Comparison of ENCODE assay signal across 1 cellular context in the genomic region with DNA sequence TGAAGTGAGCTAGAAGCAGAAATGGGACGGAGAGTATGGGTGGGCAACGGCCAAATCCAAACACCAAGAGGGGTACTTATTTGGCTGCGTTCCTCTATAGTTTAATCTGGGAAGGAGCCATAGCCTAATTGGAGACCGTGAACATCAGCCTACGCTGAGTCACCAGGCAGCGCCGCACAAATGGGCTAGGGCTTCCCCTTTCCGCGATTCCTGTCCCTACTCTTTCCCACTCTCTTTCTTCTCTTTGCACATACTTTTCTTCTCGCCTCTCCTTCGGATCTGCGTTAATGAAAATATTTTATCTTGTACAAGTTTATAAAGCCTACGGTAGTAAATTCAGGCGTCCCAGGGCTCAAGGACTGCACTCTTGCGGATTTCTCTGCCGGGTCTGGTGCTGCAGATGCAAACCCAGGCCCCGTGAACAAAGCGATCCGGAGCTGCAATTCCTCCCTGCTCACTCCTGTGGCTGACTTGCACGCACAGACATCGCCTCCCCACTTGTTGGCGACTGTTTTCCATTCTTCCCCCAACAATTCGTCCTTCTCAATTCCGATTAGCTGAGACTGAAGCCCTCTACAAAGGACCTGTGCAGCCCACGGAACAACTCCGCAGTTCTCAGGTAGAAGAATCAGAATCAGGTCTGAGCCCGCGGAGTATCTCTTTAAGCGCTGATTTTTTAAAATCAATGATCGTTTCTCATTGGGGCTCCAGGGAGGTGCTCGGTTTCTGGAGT.
TF ChIP-seq lines count a peak whose summit lies in the region.

No MANE protein-coding gene starts in this region.

TF ChIP-seq in HEK293, 187 proteins besides CTCF, POLR2A, EP300 and RAD21 (continued from another document):
- TF ChIP-seq, protein P1, sequence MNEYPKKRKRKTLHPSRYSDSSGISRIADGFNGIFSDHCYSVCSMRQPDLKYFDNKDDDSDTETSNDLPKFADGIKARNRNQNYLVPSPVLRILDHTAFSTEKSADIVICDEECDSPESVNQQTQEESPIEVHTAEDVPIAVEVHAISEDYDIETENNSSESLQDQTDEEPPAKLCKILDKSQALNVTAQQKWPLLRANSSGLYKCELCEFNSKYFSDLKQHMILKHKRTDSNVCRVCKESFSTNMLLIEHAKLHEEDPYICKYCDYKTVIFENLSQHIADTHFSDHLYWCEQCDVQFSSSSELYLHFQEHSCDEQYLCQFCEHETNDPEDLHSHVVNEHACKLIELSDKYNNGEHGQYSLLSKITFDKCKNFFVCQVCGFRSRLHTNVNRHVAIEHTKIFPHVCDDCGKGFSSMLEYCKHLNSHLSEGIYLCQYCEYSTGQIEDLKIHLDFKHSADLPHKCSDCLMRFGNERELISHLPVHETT (tag by site-specific recombination; IDR thresholded peaks at IDR 0.05): no peak
- TF ChIP-seq ZNF394 (tag by site-specific recombination; IDR thresholded peaks at IDR 0.05; ENCODE audit: borderline replicate concordance): peak; percentile 31; the same call in 1 of the 2 replicates
- TF ChIP-seq, protein P2, sequence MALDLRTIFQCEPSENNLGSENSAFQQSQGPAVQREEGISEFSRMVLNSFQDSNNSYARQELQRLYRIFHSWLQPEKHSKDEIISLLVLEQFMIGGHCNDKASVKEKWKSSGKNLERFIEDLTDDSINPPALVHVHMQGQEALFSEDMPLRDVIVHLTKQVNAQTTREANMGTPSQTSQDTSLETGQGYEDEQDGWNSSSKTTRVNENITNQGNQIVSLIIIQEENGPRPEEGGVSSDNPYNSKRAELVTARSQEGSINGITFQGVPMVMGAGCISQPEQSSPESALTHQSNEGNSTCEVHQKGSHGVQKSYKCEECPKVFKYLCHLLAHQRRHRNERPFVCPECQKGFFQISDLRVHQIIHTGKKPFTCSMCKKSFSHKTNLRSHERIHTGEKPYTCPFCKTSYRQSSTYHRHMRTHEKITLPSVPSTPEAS (tag by site-specific recombination; IDR thresholded peaks at IDR 0.05): no peak
- TF ChIP-seq, protein P3, sequence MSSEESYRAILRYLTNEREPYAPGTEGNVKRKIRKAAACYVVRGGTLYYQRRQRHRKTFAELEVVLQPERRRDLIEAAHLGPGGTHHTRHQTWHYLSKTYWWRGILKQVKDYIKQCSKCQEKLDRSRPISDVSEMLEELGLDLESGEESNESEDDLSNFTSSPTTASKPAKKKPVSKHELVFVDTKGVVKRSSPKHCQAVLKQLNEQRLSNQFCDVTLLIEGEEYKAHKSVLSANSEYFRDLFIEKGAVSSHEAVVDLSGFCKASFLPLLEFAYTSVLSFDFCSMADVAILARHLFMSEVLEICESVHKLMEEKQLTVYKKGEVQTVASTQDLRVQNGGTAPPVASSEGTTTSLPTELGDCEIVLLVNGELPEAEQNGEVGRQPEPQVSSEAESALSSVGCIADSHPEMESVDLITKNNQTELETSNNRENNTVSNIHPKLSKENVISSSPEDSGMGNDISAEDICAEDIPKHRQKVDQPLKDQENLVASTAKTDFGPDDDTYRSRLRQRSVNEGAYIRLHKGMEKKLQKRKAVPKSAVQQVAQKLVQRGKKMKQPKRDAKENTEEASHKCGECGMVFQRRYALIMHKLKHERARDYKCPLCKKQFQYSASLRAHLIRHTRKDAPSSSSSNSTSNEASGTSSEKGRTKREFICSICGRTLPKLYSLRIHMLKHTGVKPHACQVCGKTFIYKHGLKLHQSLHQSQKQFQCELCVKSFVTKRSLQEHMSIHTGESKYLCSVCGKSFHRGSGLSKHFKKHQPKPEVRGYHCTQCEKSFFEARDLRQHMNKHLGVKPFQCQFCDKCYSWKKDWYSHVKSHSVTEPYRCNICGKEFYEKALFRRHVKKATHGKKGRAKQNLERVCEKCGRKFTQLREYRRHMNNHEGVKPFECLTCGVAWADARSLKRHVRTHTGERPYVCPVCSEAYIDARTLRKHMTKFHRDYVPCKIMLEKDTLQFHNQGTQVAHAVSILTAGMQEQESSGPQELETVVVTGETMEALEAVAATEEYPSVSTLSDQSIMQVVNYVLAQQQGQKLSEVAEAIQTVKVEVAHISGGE (tag by site-specific recombination; conservative IDR thresholded peaks at IDR 0.05; ENCODE audit: low read depth): peak; percentile 37; the same call in 1 of the 2 replicates
- no peak for TF ChIP-seq ZNF248 (tag by site-specific recombination; IDR thresholded peaks at IDR 0.05)
- peak; percentile 18; the same call in 1 of the 2 replicates for TF ChIP-seq ZBTB44 (tag by site-specific recombination; IDR thresholded peaks at IDR 0.05)
- TF ChIP-seq ZNF707 (tag by site-specific recombination; IDR thresholded peaks at IDR 0.05): no peak
- TF ChIP-seq, protein P4, sequence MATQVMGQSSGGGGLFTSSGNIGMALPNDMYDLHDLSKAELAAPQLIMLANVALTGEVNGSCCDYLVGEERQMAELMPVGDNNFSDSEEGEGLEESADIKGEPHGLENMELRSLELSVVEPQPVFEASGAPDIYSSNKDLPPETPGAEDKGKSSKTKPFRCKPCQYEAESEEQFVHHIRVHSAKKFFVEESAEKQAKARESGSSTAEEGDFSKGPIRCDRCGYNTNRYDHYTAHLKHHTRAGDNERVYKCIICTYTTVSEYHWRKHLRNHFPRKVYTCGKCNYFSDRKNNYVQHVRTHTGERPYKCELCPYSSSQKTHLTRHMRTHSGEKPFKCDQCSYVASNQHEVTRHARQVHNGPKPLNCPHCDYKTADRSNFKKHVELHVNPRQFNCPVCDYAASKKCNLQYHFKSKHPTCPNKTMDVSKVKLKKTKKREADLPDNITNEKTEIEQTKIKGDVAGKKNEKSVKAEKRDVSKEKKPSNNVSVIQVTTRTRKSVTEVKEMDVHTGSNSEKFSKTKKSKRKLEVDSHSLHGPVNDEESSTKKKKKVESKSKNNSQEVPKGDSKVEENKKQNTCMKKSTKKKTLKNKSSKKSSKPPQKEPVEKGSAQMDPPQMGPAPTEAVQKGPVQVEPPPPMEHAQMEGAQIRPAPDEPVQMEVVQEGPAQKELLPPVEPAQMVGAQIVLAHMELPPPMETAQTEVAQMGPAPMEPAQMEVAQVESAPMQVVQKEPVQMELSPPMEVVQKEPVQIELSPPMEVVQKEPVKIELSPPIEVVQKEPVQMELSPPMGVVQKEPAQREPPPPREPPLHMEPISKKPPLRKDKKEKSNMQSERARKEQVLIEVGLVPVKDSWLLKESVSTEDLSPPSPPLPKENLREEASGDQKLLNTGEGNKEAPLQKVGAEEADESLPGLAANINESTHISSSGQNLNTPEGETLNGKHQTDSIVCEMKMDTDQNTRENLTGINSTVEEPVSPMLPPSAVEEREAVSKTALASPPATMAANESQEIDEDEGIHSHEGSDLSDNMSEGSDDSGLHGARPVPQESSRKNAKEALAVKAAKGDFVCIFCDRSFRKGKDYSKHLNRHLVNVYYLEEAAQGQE (tag by site-specific recombination; IDR thresholded peaks at IDR 0.05): 0 out of 2 replicates have a peak, but pooled peaks have one; percentile 23
- TF ChIP-seq, protein P5, sequence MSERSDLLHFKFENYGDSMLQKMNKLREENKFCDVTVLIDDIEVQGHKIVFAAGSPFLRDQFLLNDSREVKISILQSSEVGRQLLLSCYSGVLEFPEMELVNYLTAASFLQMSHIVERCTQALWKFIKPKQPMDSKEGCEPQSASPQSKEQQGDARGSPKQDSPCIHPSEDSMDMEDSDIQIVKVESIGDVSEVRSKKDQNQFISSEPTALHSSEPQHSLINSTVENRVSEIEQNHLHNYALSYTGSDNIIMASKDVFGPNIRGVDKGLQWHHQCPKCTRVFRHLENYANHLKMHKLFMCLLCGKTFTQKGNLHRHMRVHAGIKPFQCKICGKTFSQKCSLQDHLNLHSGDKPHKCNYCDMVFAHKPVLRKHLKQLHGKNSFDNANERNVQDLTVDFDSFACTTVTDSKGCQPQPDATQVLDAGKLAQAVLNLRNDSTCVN (tag by site-specific recombination; optimal IDR thresholded peaks at IDR 0.05): peak; percentile 27
- peak; percentile 99 for TF ChIP-seq SCRT2 (tag by site-specific recombination; IDR thresholded peaks at IDR 0.05)
- 0 out of 2 replicates have a peak, but pooled peaks have one; percentile 33 for TF ChIP-seq ZXDB (tag by site-specific recombination; IDR thresholded peaks at IDR 0.05)
- TF ChIP-seq ZNF138 (tag by site-specific recombination; IDR thresholded peaks at IDR 0.05; ENCODE audit: borderline replicate concordance): no peak
- peak; percentile 83; the same call in 1 of the 2 replicates for TF ChIP-seq ZBTB48 (tag by site-specific recombination; IDR thresholded peaks at IDR 0.05)
- TF ChIP-seq ZNF239 (tag by site-specific recombination; IDR thresholded peaks at IDR 0.05): no peak
- TF ChIP-seq ZNF558 (tag by site-specific recombination; IDR thresholded peaks at IDR 0.05): peak; percentile 52; the same call in 1 of the 2 replicates
- TF ChIP-seq ZNF335 (tag by site-specific recombination; conservative IDR thresholded peaks at IDR 0.05): peak; percentile 89
- TF ChIP-seq ZBTB8A (tag by site-specific recombination; IDR thresholded peaks at IDR 0.05): peak; percentile 76
- TF ChIP-seq YY1 (tag by site-specific recombination; IDR thresholded peaks at IDR 0.05): no peak
- no peak for TF ChIP-seq ZNF302 (tag by site-specific recombination; IDR thresholded peaks at IDR 0.05; ENCODE audit: low read depth)
- TF ChIP-seq SP2 (tag by site-specific recombination; IDR thresholded peaks at IDR 0.05): no peak
- TF ChIP-seq ZNF324 (tag by site-specific recombination; IDR thresholded peaks at IDR 0.05): 0 out of 2 replicates have a peak, but pooled peaks have one; percentile 14
- TF ChIP-seq, protein P6, sequence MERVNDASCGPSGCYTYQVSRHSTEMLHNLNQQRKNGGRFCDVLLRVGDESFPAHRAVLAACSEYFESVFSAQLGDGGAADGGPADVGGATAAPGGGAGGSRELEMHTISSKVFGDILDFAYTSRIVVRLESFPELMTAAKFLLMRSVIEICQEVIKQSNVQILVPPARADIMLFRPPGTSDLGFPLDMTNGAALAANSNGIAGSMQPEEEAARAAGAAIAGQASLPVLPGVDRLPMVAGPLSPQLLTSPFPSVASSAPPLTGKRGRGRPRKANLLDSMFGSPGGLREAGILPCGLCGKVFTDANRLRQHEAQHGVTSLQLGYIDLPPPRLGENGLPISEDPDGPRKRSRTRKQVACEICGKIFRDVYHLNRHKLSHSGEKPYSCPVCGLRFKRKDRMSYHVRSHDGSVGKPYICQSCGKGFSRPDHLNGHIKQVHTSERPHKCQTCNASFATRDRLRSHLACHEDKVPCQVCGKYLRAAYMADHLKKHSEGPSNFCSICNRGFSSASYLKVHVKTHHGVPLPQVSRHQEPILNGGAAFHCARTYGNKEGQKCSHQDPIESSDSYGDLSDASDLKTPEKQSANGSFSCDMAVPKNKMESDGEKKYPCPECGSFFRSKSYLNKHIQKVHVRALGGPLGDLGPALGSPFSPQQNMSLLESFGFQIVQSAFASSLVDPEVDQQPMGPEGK (tag by site-specific recombination; IDR thresholded peaks at IDR 0.05): 0 out of 2 replicates have a peak, but pooled peaks have one; percentile 4
- TF ChIP-seq ZNF398 (tag by site-specific recombination; IDR thresholded peaks at IDR 0.05): 0 out of 2 replicates have a peak, but pooled peaks have one; percentile 10
- TF ChIP-seq ZBTB20 (tag by site-specific recombination; IDR thresholded peaks at IDR 0.05): peak; percentile 86
TF ChIP-seq in HEK293: peak in this region for 30.
